21 cellular contexts compared by ENCODE assay signal in genomic region chr6:78089551-78089950, GRCh38.
"Had no signal": no experiment of that assay in that cellular context is flagged by ENCODE, and none has a peak within 500 bp of the region (broad histone marks: within the 10 kb centered on the region; RNA-seq: fewer than 3 reads in every experiment).

No MANE protein-coding gene starts in this region.

- ATAC-seq: gastroesophageal sphincter; left cardiac atrium; left ventricle myocardium superior; mucosa of descending colon; naive thymus-derived CD8-positive, alpha-beta T cell; sciatic nerve had no signal

- H3K9me3 ChIP-seq: esophagus squamous epithelium, gastroesophageal sphincter, mucosa of descending colon, neutrophil, stomach, thoracic aorta, transverse colon had no signal

- H3K27me3 ChIP-seq: esophagus squamous epithelium, gastroesophageal sphincter, neutrophil, stomach, transverse colon had no signal

- H3K27me3 Mint-ChIP-seq: naive thymus-derived CD8-positive, alpha-beta T cell had no signal

- H3K4me1 Mint-ChIP-seq: immature natural killer cell; naive thymus-derived CD8-positive, alpha-beta T cell had no signal

- H3K36me3 ChIP-seq: esophagus squamous epithelium, gastroesophageal sphincter, neutrophil, stomach, thoracic aorta, transverse colon had no signal

- H3K4me1 ChIP-seq: esophagus squamous epithelium, gastroesophageal sphincter, stomach, transverse colon had no signal

- H3K27ac ChIP-seq: esophagus squamous epithelium, gastroesophageal sphincter, neutrophil, stomach, thoracic aorta, transverse colon had no signal

- H3K36me3 Mint-ChIP-seq: immature natural killer cell; naive thymus-derived CD8-positive, alpha-beta T cell had no signal

- DNase-seq: cortex of kidney; effector memory CD4-positive, alpha-beta T cell; esophagus squamous epithelium; foreskin fibroblast; immature natural killer cell; kidney; left cardiac atrium; left ventricle myocardium superior; mucosa of descending colon; naive thymus-derived CD8-positive, alpha-beta T cell; posterior cingulate gyrus; stimulated activated CD4-positive, alpha-beta T cell treated with anti-CD3 and anti-CD28 coated beads, Interleukin-12 subunit alpha, Interleukin-12 subunit beta, amount 100 ng/mL, for 4 hours; stimulated activated naive CD4-positive, alpha-beta T cell; stomach; substantia nigra; transverse colon had no signal

- H3K4me3 ChIP-seq: esophagus squamous epithelium, gastroesophageal sphincter, lung, mucosa of descending colon, stomach, thoracic aorta, transverse colon had no signal

- H3K27ac Mint-ChIP-seq: immature natural killer cell; naive thymus-derived CD8-positive, alpha-beta T cell had no signal

- H3K4me3 Mint-ChIP-seq: immature natural killer cell; naive thymus-derived CD8-positive, alpha-beta T cell had no signal
